In genomic region chr14:86761611-86762010, GRCh38 we compare ENCODE assay signal across 29 cellular contexts.
"Had no signal": no experiment of that assay in that cellular context is flagged by ENCODE, and none has a peak within 500 bp of the region (broad histone marks: within the 10 kb centered on the region; RNA-seq: fewer than 3 reads in every experiment).

No MANE protein-coding gene starts in this region.

- H3K27me3 ChIP-seq: stomach, suprapubic skin, testis, thyroid gland, tibial artery, tibial nerve, transverse colon, upper lobe of left lung, upper lobe of right lung, uterus, vagina had no signal

- H3K36me3 Mint-ChIP-seq: stimulated activated effector memory CD8-positive, alpha-beta T cell treated with anti-CD3 and anti-CD28 coated beads, Interleukin-12 subunit alpha, Interleukin-12 subunit beta, amount 100 ng/mL, for 72 hours; stimulated activated memory B cell treated with anti-CD40 and anti-IgM and Interleukin-4, amounts not matched to agents 10 μg/mL and 1 μg/mL and 100 μg/mL, for 72 hours; stimulated activated naive B cell treated with anti-CD40 and anti-IgM and Interleukin-4, amounts not matched to agents 10 μg/mL and 1 μg/mL and 100 μg/mL, for 72 hours; type B pancreatic cell had no signal

- H3K4me3 Mint-ChIP-seq: stimulated activated effector memory CD8-positive, alpha-beta T cell treated with anti-CD3 and anti-CD28 coated beads, Interleukin-12 subunit alpha, Interleukin-12 subunit beta, amount 100 ng/mL, for 72 hours; stimulated activated memory B cell treated with anti-CD40 and anti-IgM and Interleukin-4, amounts not matched to agents 10 μg/mL and 1 μg/mL and 100 μg/mL, for 72 hours; stimulated activated naive B cell treated with anti-CD40 and anti-IgM and Interleukin-4, amounts not matched to agents 10 μg/mL and 1 μg/mL and 100 μg/mL, for 72 hours; stimulated activated naive CD8-positive, alpha-beta T cell treated with anti-CD3 and anti-CD28 coated beads, Interleukin-15, amount 100 ng/mL, for 72 hours; stimulated activated naive CD8-positive, alpha-beta T cell treated with anti-CD3 and anti-CD28 coated beads, Interleukin-15, Interleukin-2, amounts not matched to agents 100 ng/mL and 50 ng/mL, for 24 hours; type B pancreatic cell had no signal

- ATAC-seq: stimulated activated effector memory CD8-positive, alpha-beta T cell treated with anti-CD3 and anti-CD28 coated beads, Interleukin-12 subunit alpha, Interleukin-12 subunit beta, amount 100 ng/mL, for 72 hours; stimulated activated memory B cell treated with anti-CD40 and anti-IgM and Interleukin-4, amounts not matched to agents 10 μg/mL and 1 μg/mL and 100 μg/mL, for 72 hours; stimulated activated naive B cell treated with anti-CD40 and anti-IgM and Interleukin-4, amounts not matched to agents 10 μg/mL and 1 μg/mL and 100 μg/mL, for 72 hours; stimulated activated naive CD8-positive, alpha-beta T cell treated with anti-CD3 and anti-CD28 coated beads, Interleukin-15, amount 100 ng/mL, for 72 hours; stimulated activated naive CD8-positive, alpha-beta T cell treated with anti-CD3 and anti-CD28 coated beads, Interleukin-15, Interleukin-2, amounts not matched to agents 100 U/mL and 50 U/mL, for 24 hours; upper lobe of right lung had no signal

- H3K27ac ChIP-seq: stomach, suprapubic skin, testis, thoracic aorta, thyroid gland, tibial artery, tibial nerve, transverse colon, upper lobe of left lung, upper lobe of right lung, uterus, vagina had no signal

- H3K4me1 Mint-ChIP-seq: stimulated activated effector memory CD8-positive, alpha-beta T cell treated with anti-CD3 and anti-CD28 coated beads, Interleukin-12 subunit alpha, Interleukin-12 subunit beta, amount 100 ng/mL, for 72 hours; stimulated activated memory B cell treated with anti-CD40 and anti-IgM and Interleukin-4, amounts not matched to agents 10 μg/mL and 1 μg/mL and 100 μg/mL, for 72 hours; stimulated activated naive B cell treated with anti-CD40 and anti-IgM and Interleukin-4, amounts not matched to agents 10 μg/mL and 1 μg/mL and 100 μg/mL, for 72 hours; stimulated activated naive CD8-positive, alpha-beta T cell treated with anti-CD3 and anti-CD28 coated beads, Interleukin-15, amount 100 ng/mL, for 72 hours had no signal

- H3K9me3 Mint-ChIP-seq: stimulated activated naive B cell treated with anti-CD40 and anti-IgM and Interleukin-4, amounts not matched to agents 10 μg/mL and 1 μg/mL and 100 μg/mL, for 72 hours; type B pancreatic cell had no signal

- H3K27ac Mint-ChIP-seq: stimulated activated effector memory CD8-positive, alpha-beta T cell treated with anti-CD3 and anti-CD28 coated beads, Interleukin-12 subunit alpha, Interleukin-12 subunit beta, amount 100 ng/mL, for 72 hours; stimulated activated memory B cell treated with anti-CD40 and anti-IgM and Interleukin-4, amounts not matched to agents 10 μg/mL and 1 μg/mL and 100 μg/mL, for 72 hours; stimulated activated naive B cell treated with anti-CD40 and anti-IgM and Interleukin-4, amounts not matched to agents 10 μg/mL and 1 μg/mL and 100 μg/mL, for 72 hours; stimulated activated naive CD8-positive, alpha-beta T cell treated with anti-CD3 and anti-CD28 coated beads, Interleukin-15, amount 100 ng/mL, for 72 hours; stimulated activated naive CD8-positive, alpha-beta T cell treated with anti-CD3 and anti-CD28 coated beads, Interleukin-15, Interleukin-2, amounts not matched to agents 100 ng/mL and 50 ng/mL, for 24 hours; type B pancreatic cell had no signal

- H3K4me1 ChIP-seq: stomach, suprapubic skin, testis, thyroid gland, tibial artery, tibial nerve, transverse colon, upper lobe of left lung, upper lobe of right lung, uterus, vagina had no signal

- H3K27me3 Mint-ChIP-seq: stimulated activated memory B cell treated with anti-CD40 and anti-IgM and Interleukin-4, amounts not matched to agents 10 μg/mL and 1 μg/mL and 100 μg/mL, for 72 hours; stimulated activated naive B cell treated with anti-CD40 and anti-IgM and Interleukin-4, amounts not matched to agents 10 μg/mL and 1 μg/mL and 100 μg/mL, for 72 hours; stimulated activated naive CD8-positive, alpha-beta T cell treated with anti-CD3 and anti-CD28 coated beads, Interleukin-15, amount 100 ng/mL, for 72 hours; stimulated activated naive CD8-positive, alpha-beta T cell treated with anti-CD3 and anti-CD28 coated beads, Interleukin-15, Interleukin-2, amounts not matched to agents 100 ng/mL and 50 ng/mL, for 24 hours; type B pancreatic cell had no signal

- H3K4me3 ChIP-seq: stomach, suprapubic skin, testis, thoracic aorta, thyroid gland, tibial artery, tibial nerve, transverse colon, upper lobe of left lung, upper lobe of right lung, uterus, vagina had no signal

- H3K9me3 ChIP-seq: stomach, suprapubic skin, testis, thoracic aorta, thyroid gland, tibial artery, tibial nerve, transverse colon, upper lobe of left lung, upper lobe of right lung, uterus, vagina had no signal

- H3K36me3 ChIP-seq: stomach, suprapubic skin, thoracic aorta, thyroid gland, tibial artery, tibial nerve, transverse colon, upper lobe of left lung, upper lobe of right lung, uterus, vagina had no signal

- DNase-seq: stimulated activated CD4-positive, alpha-beta T cell treated with anti-CD3 and anti-CD28 coated beads, Interleukin-2, amount 100 ng/mL, for 48 hours; stimulated activated CD4-positive, alpha-beta T cell treated with anti-CD3 and anti-CD28 coated beads, Interleukin-4, amount 100 ng/mL, for 1 hour; stimulated activated CD4-positive, alpha-beta T cell treated with anti-CD3 and anti-CD28 coated beads, Interleukin-4, amount 100 ng/mL, for 24 hours; stimulated activated CD4-positive, alpha-beta T cell treated with anti-CD3 and anti-CD28 coated beads, Interleukin-4, amount 100 ng/mL, for 4 hours; stimulated activated CD8-positive, alpha-beta memory T cell treated with anti-CD3 and anti-CD28 coated beads, Interleukin-4, amount 100 ng/mL, for 48 hours; stimulated activated naive B cell treated with anti-CD40 and anti-IgM and Interleukin-4, amounts not matched to agents 10 μg/mL and 1 μg/mL and 100 μg/mL, for 72 hours; stimulated activated naive CD4-positive, alpha-beta T cell; stimulated activated naive CD4-positive, alpha-beta T cell treated with Interleukin-2 at 50 U/mL for 16 hours; stimulated activated naive CD8-positive, alpha-beta T cell treated with anti-CD3 and anti-CD28 coated beads, Interleukin-15, amount 100 ng/mL, for 72 hours; stimulated activated naive CD8-positive, alpha-beta T cell treated with anti-CD3 and anti-CD28 coated beads, Interleukin-15, Interleukin-2, amounts not matched to agents 100 U/mL and 50 U/mL, for 24 hours; stomach; substantia nigra; testis; thyroid gland; tibial artery; transverse colon; trophoblast cell; upper lobe of left lung; upper lobe of right lung; uterus had no signal

- FAIRE-seq: urothelium cell line had no signal
